In genomic region chr7:27184342-27185012, GRCh38 we compare ENCODE assay signal across 8 cellular contexts. TPM values are rescaled to one million over a fixed set of nuclear protein-coding genes. Genes with fewer than 3 reads are reported as not detected.
DNase-seq lines count a peak whose midpoint lies in the region; ATAC-seq and TF ChIP-seq lines count a peak whose summit lies in the region.

No MANE protein-coding gene starts in this region.

- no peak overlapping the region for H4K8ac ChIP-seq in H9 (replicated peaks; ENCODE audit: insufficient read length, low read depth, low read length)

- H3K79me2 ChIP-seq in ACC112 (ENCODE audit: control insufficient read depth, insufficient read depth, low read length, unreplicated experiment): no peaks in the 10 kb centered on the region
- no peaks in the 10 kb centered on the region for H3K79me2 ChIP-seq in H9 (ENCODE audit: insufficient read depth, low read length)

- no peaks in the 10 kb centered on the region for H3K23me2 ChIP-seq in H9 (ENCODE audit: insufficient read length, low read depth, low read length, poor library complexity, severe bottlenecking)

- no peak overlapping the region for H4K91ac ChIP-seq in H9 (ENCODE audit: insufficient read length, low read depth, low read length)

- TF ChIP-seq CTCF in H9 (conservative IDR thresholded peaks at IDR 0.05) (no peak), VCaP (conservative IDR thresholded peaks at IDR 0.05) (no peak), fibroblast of villous mesenchyme (IDR thresholded peaks at IDR 0.05; ENCODE audit: insufficient read depth, low read depth, low read length) (no peak), gastrocnemius medialis (IDR thresholded peaks at IDR 0.05 in 4 of 5, conservative IDR thresholded peaks at IDR 0.05 in 1 of 5) (no peak)

- no peak overlapping the region for H3K56ac ChIP-seq in H9 (ENCODE audit: insufficient read length, low read depth, low read length)

- no peak overlapping the region for H3K4me2 ChIP-seq in H9 (ENCODE audit: insufficient read depth, insufficient read length, low read length)

- ATAC-seq in gastrocnemius medialis: peak; percentile 10 to 14
- ATAC-seq in HG03469 (IDR thresholded peaks at IDR 0.05; ENCODE audit: unreplicated experiment): no peak
- ATAC-seq in HG03175 (IDR thresholded peaks at IDR 0.05; ENCODE audit: unreplicated experiment): no peak

- no peak overlapping the region for H3K4ac ChIP-seq in H9 (ENCODE audit: low read depth, low read length)

- no peak overlapping the region for H2BK15ac ChIP-seq in H9 (ENCODE audit: low read depth, low read length)

- H3K18ac ChIP-seq in H9 (ENCODE audit: insufficient read length, low read depth, low read length): no peak overlapping the region

- H2AFZ ChIP-seq in ACC112 (ENCODE audit: low read length, unreplicated experiment): peak overlapping the region; percentile 84
- no peak overlapping the region for H2AFZ ChIP-seq in H9 (ENCODE audit: low read length)

- H3K36me3 Mint-ChIP-seq in H9 (ENCODE audit: insufficient read depth in 1 of 3, low read depth in 3 of 3): peaks cover 0 to 2% (median 0%) of the 10 kb centered on the region in 3 experiments; a peak in 4 of 7 replicates

- H3K36me3 ChIP-seq in ACC112 (ENCODE audit: insufficient read depth, low read length) (no peaks in the 10 kb centered on the region), gastrocnemius medialis (no peaks in the 10 kb centered on the region)

- peaks cover 2% of the 10 kb centered on the region for H3K4me1 ChIP-seq in ACC112 (ENCODE audit: control insufficient read depth, insufficient read depth, low read length, unreplicated experiment)
- no peaks in the 10 kb centered on the region for H3K4me1 ChIP-seq in H9 (ENCODE audit: insufficient read depth, low read length)
- peaks cover 27 to 46% of the 10 kb centered on the region in 2 donors for H3K4me1 ChIP-seq in gastrocnemius medialis

- WGBS in H9 (ENCODE audit: extremely low coverage, insufficient read length, low lambda C conversion rate): no CpG with 5 or more reads among the region's 72 CpGs

- no peaks in the 10 kb centered on the region for H4K20me1 ChIP-seq in H9 (ENCODE audit: control insufficient read depth, insufficient read depth, insufficient read length)

- in situ Hi-C loops in gastrocnemius medialis (cut with MboI; ENCODE audit: low sequenced_read_pairs in 4 of 4): loop anchor here in 3 of 4 donors (10.0 to 25.0 kb wide), 5 partner anchors 903 to 1422 kb away; partner anchors contain the start of gene CREB5 (in 1 of the 3)

- H3K9me3 ChIP-seq in H9 (ENCODE audit: control insufficient read depth, low read depth, low read length) (no peaks in the 10 kb centered on the region), gastrocnemius medialis (no peaks in the 10 kb centered on the region)

- H3T11ph ChIP-seq in H9 (ENCODE audit: low read length): no peak overlapping the region

- H3K27me3 Mint-ChIP-seq in H9 (ENCODE audit: low read depth): peaks cover 100% of the 10 kb centered on the region

- no peak overlapping the region for H2BK120ac ChIP-seq in H9 (ENCODE audit: low read depth, low read length, poor library complexity, severe bottlenecking)

- no peak overlapping the region for H2BK12ac ChIP-seq in H9 (ENCODE audit: insufficient read length, low read depth, low read length)

- DNase-seq in H9: peak; percentile 55
- DNase-seq in fibroblast of villous mesenchyme (ENCODE audit: low read depth): peak; percentile 43
- DNase-seq in gastrocnemius medialis: peak in 1 of 2 donors; percentile 65
- no peak for DNase-seq in stimulated activated naive CD4-positive, alpha-beta T cell (lab: John Stamatoyannopoulos, UW)

- intact Hi-C loops in gastrocnemius medialis (cut with DNase I; ENCODE audit: low total_unique reads): loop anchor here (5.0 to 10.0 kb wide), 2 partner anchors 1228 to 1440 kb away; partner anchors contain the start of gene CREB5

- no peak overlapping the region for H3K27ac Mint-ChIP-seq in H9

- no peak overlapping the region for H2BK5ac ChIP-seq in H9 (ENCODE audit: insufficient read length, low read length)

- no peaks in the 10 kb centered on the region for H3K79me1 ChIP-seq in H9 (ENCODE audit: insufficient read depth, low read depth, low read length, poor library complexity, severe bottlenecking)

- peak overlapping the region; percentile 78 for H3K4me3 ChIP-seq in ACC112 (ENCODE audit: low read depth, low read length)
- peak overlapping the region; percentile 67 for H3K4me3 ChIP-seq in fibroblast of villous mesenchyme (ENCODE audit: low read depth, low read length)
- H3K4me3 ChIP-seq in gastrocnemius medialis: peak overlapping the region; percentile 61 to 92 (median 70)

- H3K14ac ChIP-seq in H9 (ENCODE audit: insufficient read depth, low read length): no peak overlapping the region; the same call in 1 of the 2 replicates

- H3K9me3 Mint-ChIP-seq in H9: peaks cover 0 to 19% of the 10 kb centered on the region in 2 experiments; a peak in 2 of 5 replicates

- H3K4me3 Mint-ChIP-seq in H9: peak overlapping the region in 1 of 2 experiments; percentile 63; a peak in 2 of 5 replicates

- peaks cover 19 to 48% of the 10 kb centered on the region in 2 experiments for H3K4me1 Mint-ChIP-seq in H9

- no peak overlapping the region for H2AK5ac ChIP-seq in H9 (ENCODE audit: insufficient read length, low read length)

- no peak overlapping the region for H2BK20ac ChIP-seq in H9 (ENCODE audit: low read depth, low read length, poor library complexity, severe bottlenecking)

- H3K27ac ChIP-seq in ACC112 (ENCODE audit: low read depth, low read length) (no peak overlapping the region), H9 (ENCODE audit: insufficient read length, low read depth, low read length) (no peak overlapping the region), VCaP (peak overlapping the region; percentile 98), gastrocnemius medialis (peak overlapping the region; percentile 90 to 99 (median 95))

- no peak overlapping the region for H4K5ac ChIP-seq in H9 (ENCODE audit: insufficient read length, low read depth, low read length)

- H3K23ac ChIP-seq in H9 (ENCODE audit: insufficient read length, low read depth, low read length): no peak overlapping the region

- peaks cover 90% of the 10 kb centered on the region for H3K27me3 ChIP-seq in ACC112 (ENCODE audit: insufficient read depth, low read length)
- peaks cover 96% of the 10 kb centered on the region for H3K27me3 ChIP-seq in H9 (ENCODE audit: insufficient read depth, low read length)
- H3K27me3 ChIP-seq in gastrocnemius medialis: peaks cover 0 to 8% (median 3%) of the 10 kb centered on the region in 3 donors

- no peak overlapping the region for H3K9ac ChIP-seq in H9 (ENCODE audit: extremely low read depth, insufficient read length, low read length)

- peak in 1 of 2 donors; percentile 30 for TF ChIP-seq POLR2A in gastrocnemius medialis (IDR thresholded peaks at IDR 0.05)

RNA-seq across cellular contexts. Expression of gene HOXA11, which starts 0.6 kb away (rescaled TPM):
- total RNA-seq in H9 (2021) (not detected in 2 replicates), fibroblast of villous mesenchyme (41.9 and 47.1 TPM in 2 replicates), gastrocnemius medialis (1 to 10 TPM; 5.1 to 7.9 (median 6.4) TPM)

RNA-seq across cellular contexts. Expression of gene HOXA10, which starts 10.4 kb away (rescaled TPM):
- not detected in 2 replicates for total RNA-seq in H9 (2021)
- total RNA-seq in fibroblast of villous mesenchyme: 39.0 and 47.1 TPM in 2 replicates
- total RNA-seq in gastrocnemius medialis: 10 to 100 TPM; 24.6 to 61.2 (median 40.0) TPM

RNA-seq across cellular contexts. Expression of gene HOXA13, which starts 15.4 kb away (rescaled TPM):
- not detected in 2 replicates for total RNA-seq in H9 (2021)
- total RNA-seq in fibroblast of villous mesenchyme: 1.3 and 2.6 TPM in 2 replicates
- 1 to 10 TPM in 3 of 4 donors, under 1 TPM in 1; 0.82 to 2.4 (median 1.7) TPM for total RNA-seq in gastrocnemius medialis

RNA-seq across cellular contexts. Expression of gene HOXA9, which starts 19.1 kb away (rescaled TPM):
- total RNA-seq in H9 (2021) (not detected in 2 replicates), fibroblast of villous mesenchyme (17.1 and 20.3 TPM in 2 replicates), gastrocnemius medialis (10 to 100 TPM; 18.9 to 30.3 (median 19.5) TPM)

RNA-seq across cellular contexts. Expression of gene HOXA7, which starts 28.0 kb away (rescaled TPM):
- not detected in 2 replicates for total RNA-seq in H9 (2021)
- total RNA-seq in fibroblast of villous mesenchyme: 2.2 and 2.3 TPM in 2 replicates
- total RNA-seq in gastrocnemius medialis: 10 to 100 TPM in 1 of 4 donors, 1 to 10 TPM in 3; 5.3 to 12.8 (median 8.6) TPM

Comparison
In these comparisons a context has a peak if more than half of its experiments do, and no peak if none do; other contexts are left out.
1. H3K27ac ChIP-seq: peak in VCaP (single experiment) and gastrocnemius medialis (4 of 4); none in ACC112 (single experiment) and H9 (single experiment).
2. DNase-seq: peak in H9 (single experiment) and fibroblast of villous mesenchyme (single experiment); none in stimulated activated naive CD4-positive, alpha-beta T cell (0 of 6).
3. ATAC-seq: peak in gastrocnemius medialis (2 of 2); none in HG03469 (single experiment) and HG03175 (single experiment).
4. RNA of gene HOXA10, which starts 10.4 kb away (total RNA-seq): 39.0 to 47.1 TPM in fibroblast of villous mesenchyme and 24.6 to 61.2 TPM in gastrocnemius medialis; not detected in H9; every median in the first group is over 10 times any median in the second.
5. Peak in every context shown above with its lines, with median percentiles within 50 percentile points of each other: H3K4me3 ChIP-seq.